In genomic region chr14:68397371-68397779, GRCh38 we compare ENCODE assay signal across 11 cellular contexts.
DNase-seq lines count a peak whose midpoint lies in the region; ATAC-seq, FAIRE-seq and TF ChIP-seq lines count a peak whose summit lies in the region.
"Had no signal": no experiment of that assay in that cellular context is flagged by ENCODE, and none has a peak within 500 bp of the region (broad histone marks: within the 10 kb centered on the region; RNA-seq: fewer than 3 reads in every experiment).

No MANE protein-coding gene starts in this region.

- in situ Hi-C loops in GM13976 (cut with MboI; ENCODE audit: low sequenced_read_pairs, unreplicated experiment), result no loop called here

- no peak overlapping the region for H3K4me3 ChIP-seq in BLaER1 treated with 17β-estradiol and CSF1 and Interleukin-3, amounts not matched to agents 10 nM and 100 nM
- H3K4me3 ChIP-seq in SJCRH30 (no peak overlapping the region), heart right ventricle (no peak overlapping the region), pancreas (no peak overlapping the region), BE2C (ENCODE audit: low read depth, low read length) (no peak overlapping the region)
- H3K4me3 ChIP-seq: MG63 had no signal

- peak overlapping the region; percentile 54 to 91 (median 70) for H3K9ac ChIP-seq in BLaER1 treated with 17β-estradiol and CSF1 and Interleukin-3, amounts not matched to agents 10 nM and 100 nM

- DNase-seq in SJCRH30 (no peak), heart right ventricle (peak; percentile 35 to 61), pancreas (peak in 2 of 6 donors; percentile 13 to 61), BE2C (no peak), GM13976 (ENCODE audit: low spot score) (no peak), DMS153 treated with DMSO at 0.1 percent for 48 hours (lab: John Stamatoyannopoulos, UW; ENCODE audit: unreplicated experiment) (no peak), foreskin melanocyte (no peak)
- DNase-seq: activated effector memory CD4-positive, alpha-beta T cell treated with Interleukin-2 at 50 U/mL for 16 hours; MG63 had no signal

- TF ChIP-seq CTCF in heart right ventricle (IDR thresholded peaks at IDR 0.05) (no peak), pancreas (IDR thresholded peaks at IDR 0.05) (no peak), BE2C (IDR thresholded peaks at IDR 0.05; ENCODE audit: low read depth, low read length) (no peak), GM13976 (IDR thresholded peaks at IDR 0.05; ENCODE audit: borderline replicate concordance, control extremely low read depth, extremely low read depth, insufficient read depth, missing control alignments) (no peak)

- H3K27ac ChIP-seq in BLaER1 treated with 17β-estradiol and CSF1 and Interleukin-3, amounts not matched to agents 10 nM and 100 nM, result peak overlapping the region; percentile 84 to 98 (median 88)
- H3K27ac ChIP-seq in SJCRH30, result peak overlapping the region; percentile 47; the same call in 1 of the 2 replicates
- H3K27ac ChIP-seq in heart right ventricle, result peak overlapping the region in 7 of 10 donors; percentile 1 to 91 (median 37)
- peak overlapping the region in 1 of 4 donors; percentile 6 for H3K27ac ChIP-seq in pancreas
- H3K27ac ChIP-seq: C4-2B had no signal

- intact Hi-C loops in heart right ventricle (cut with DNase I) (loop anchor here in 6 of 10 donors (10.0 kb wide), 3 partner anchors 57 to 397 kb away; partner anchors contain the start of gene ZFP36L1 (in 3 of the 6)), pancreas (cut with DNase I) (no loop called here)

- WGBS in heart right ventricle, 2 donors, result 75 to 80% methylated on average over 6 of the region's 6 CpGs
- whole genome bisulfite sequencing in pancreas, 2 donors, result 83 to 88% methylated on average over 6 of the region's 6 CpGs

- FAIRE-seq in pancreas (lab: Jason Lieb, UNC), result no peak

- ATAC-seq in heart right ventricle (peak; percentile 53 to 77 (median 64)), pancreas (peak in 3 of 4 donors; percentile 54 to 70 (median 69))

- H3K36me3 ChIP-seq in BLaER1 treated with 17β-estradiol and CSF1 and Interleukin-3, amounts not matched to agents 10 nM and 100 nM, result no peaks in the 10 kb centered on the region
- H3K36me3 ChIP-seq in SJCRH30, result no peaks in the 10 kb centered on the region
- H3K36me3 ChIP-seq in heart right ventricle, result no peaks in the 10 kb centered on the region
- no peaks in the 10 kb centered on the region for H3K36me3 ChIP-seq in pancreas
- no peaks in the 10 kb centered on the region for H3K36me3 ChIP-seq in BE2C
- H3K36me3 ChIP-seq: MG63 had no signal

- no peaks in the 10 kb centered on the region for H4K20me1 ChIP-seq in BLaER1 treated with 17β-estradiol and CSF1 and Interleukin-3, amounts not matched to agents 10 nM and 100 nM

- peaks cover 0 to 6% (median 0%) of the 10 kb centered on the region in 11 experiments; a peak in 2 of 22 replicates for H3K9me3 ChIP-seq in BLaER1 treated with 17β-estradiol and CSF1 and Interleukin-3, amounts not matched to agents 10 nM and 100 nM (replicated peaks in 1 of 11)
- H3K9me3 ChIP-seq in SJCRH30 (replicated peaks) (no peaks in the 10 kb centered on the region), heart right ventricle (no peaks in the 10 kb centered on the region), pancreas (no peaks in the 10 kb centered on the region), BE2C (no peaks in the 10 kb centered on the region; the same call in 1 of the 2 replicates)
- H3K9me3 ChIP-seq: MG63 had no signal

- H3K4me1 ChIP-seq in BLaER1 treated with 17β-estradiol and CSF1 and Interleukin-3, amounts not matched to agents 10 nM and 100 nM, result peaks cover 87 to 100% (median 96%) of the 10 kb centered on the region in 10 experiments
- H3K4me1 ChIP-seq in SJCRH30 (peaks cover 34% of the 10 kb centered on the region), heart right ventricle (peaks cover 10 to 91% (median 73%) of the 10 kb centered on the region in 9 donors), pancreas (peaks cover 0 to 11% (median 5%) of the 10 kb centered on the region in 3 donors), BE2C (peaks cover 10% of the 10 kb centered on the region)

- H3K4me2 ChIP-seq in BLaER1 treated with 17β-estradiol and CSF1 and Interleukin-3, amounts not matched to agents 10 nM and 100 nM, result peak overlapping the region; percentile 74 to 89 (median 82)

- no peaks in the 10 kb centered on the region for H3K27me3 ChIP-seq in BLaER1 treated with 17β-estradiol and CSF1 and Interleukin-3, amounts not matched to agents 10 nM and 100 nM
- H3K27me3 ChIP-seq in SJCRH30 (no peaks in the 10 kb centered on the region), heart right ventricle (no peaks in the 10 kb centered on the region), pancreas (no peaks in the 10 kb centered on the region), BE2C (no peaks in the 10 kb centered on the region)
- H3K27me3 ChIP-seq: MG63 had no signal

Comparison
In these comparisons a context has a peak if more than half of its experiments do, and no peak if none do; other contexts are left out.
1. DNase-seq: peak in heart right ventricle (2 of 2); none in SJCRH30 (0 of 2), BE2C (single experiment), GM13976 (single experiment), DMS153 treated with DMSO at 0.1 percent for 48 hours (single experiment) and foreskin melanocyte (single experiment).
2. intact Hi-C loops: an anchor here in heart right ventricle (10.0 kb wide); none called in pancreas.